10 cellular contexts compared by ENCODE assay signal in genomic region chr5:149831492-149831891, GRCh38.
DNase-seq lines count a peak whose midpoint lies in the region; ATAC-seq and TF ChIP-seq lines count a peak whose summit lies in the region.
"Had no signal": no experiment of that assay in that cellular context is flagged by ENCODE, and none has a peak within 500 bp of the region (broad histone marks: within the 10 kb centered on the region; RNA-seq: fewer than 3 reads in every experiment).

No MANE protein-coding gene starts in this region.

- no peak for TF ChIP-seq POLR2A in spleen (IDR thresholded peaks at IDR 0.05)

- H3K36me3 Mint-ChIP-seq in CD8-positive, alpha-beta T cell = peaks cover 60% of the 10 kb centered on the region

- no peak overlapping the region for H3K4me3 ChIP-seq in spleen
- H3K4me3 ChIP-seq in CD8-positive, alpha-beta T cell (ENCODE audit: low read depth, low read length) = no peak overlapping the region
- H3K4me3 ChIP-seq: cardiac muscle cell had no signal

- H3K9me3 Mint-ChIP-seq in CD8-positive, alpha-beta T cell = no peaks in the 10 kb centered on the region

- intact Hi-C loops in spleen (cut with DNase I; ENCODE audit: low total_unique reads) = no loop called here
- intact Hi-C loops in CD8-positive, alpha-beta T cell (cut with DNase I, micrococcal nuclease) = no loop called here

- no peak for TF ChIP-seq CTCF in spleen (IDR thresholded peaks at IDR 0.05 in 8 of 11, conservative IDR thresholded peaks at IDR 0.05 in 3 of 11)
- TF ChIP-seq CTCF in CD8-positive, alpha-beta T cell (IDR thresholded peaks at IDR 0.05) = no peak

- peak; percentile 78 for ATAC-seq in GM18867 (IDR thresholded peaks at IDR 0.05; ENCODE audit: unreplicated experiment)
- ATAC-seq in HG02763 (IDR thresholded peaks at IDR 0.05; ENCODE audit: unreplicated experiment) = peak; percentile 86
- no peak for ATAC-seq in CD8-positive, alpha-beta T cell

- H3K36me3 ChIP-seq in spleen = peaks cover 0 to 67% (median 6%) of the 10 kb centered on the region in 6 donors
- peaks cover 5% of the 10 kb centered on the region for H3K36me3 ChIP-seq in CD8-positive, alpha-beta T cell (ENCODE audit: insufficient read depth, low read length)

- peaks cover 0 to 8% (median 2%) of the 10 kb centered on the region in 6 donors for H3K4me1 ChIP-seq in spleen
- H3K4me1 ChIP-seq in CD8-positive, alpha-beta T cell (ENCODE audit: insufficient read depth, low read length) = no peaks in the 10 kb centered on the region

- no peaks in the 10 kb centered on the region for H3K27me3 ChIP-seq in spleen (replicated peaks in 1 of 7)
- no peaks in the 10 kb centered on the region for H3K27me3 ChIP-seq in CD8-positive, alpha-beta T cell (ENCODE audit: insufficient read depth, low read length)
- H3K27me3 ChIP-seq: cardiac muscle cell had no signal

- peaks cover 2% of the 10 kb centered on the region for H3K4me1 Mint-ChIP-seq in CD8-positive, alpha-beta T cell (ENCODE audit: low read depth)

- H3K4me3 Mint-ChIP-seq in CD8-positive, alpha-beta T cell = no peak overlapping the region

- no peak overlapping the region for H3K27ac ChIP-seq in spleen
- no peak overlapping the region for H3K27ac ChIP-seq in CD8-positive, alpha-beta T cell (ENCODE audit: low read depth, low read length)
- H3K27ac ChIP-seq: cardiac muscle cell, parathyroid adenoma had no signal

- DNase-seq in activated CD4-positive, CD25-positive, alpha-beta regulatory T cell treated with anti-CD3 and anti-CD28 coated beads, Interleukin-2, amount 50 U/mL, for 72 hours = peak; percentile 45
- peak; percentile 27 for DNase-seq in spleen
- no peak for DNase-seq in anterior cingulate cortex (lab: John Stamatoyannopoulos, UW)
- no peak for DNase-seq in globus pallidus (ENCODE audit: low spot score)
- DNase-seq in CD8-positive, alpha-beta T cell = no peak
- DNase-seq in NCI-H146 treated with DMSO at 0.1 percent for 48 hours (lab: John Stamatoyannopoulos, UW; ENCODE audit: unreplicated experiment) = no peak

- WGBS in spleen, 5 donors = 61 to 81% (median 69%) methylated on average over 5 of the region's 5 CpGs

- no peaks in the 10 kb centered on the region for H3K27me3 Mint-ChIP-seq in CD8-positive, alpha-beta T cell (ENCODE audit: low read depth)

- CTCF ChIA-PET in CD8-positive, alpha-beta T cell (lab: Charles Lee) = interaction anchor here (1.0 to 17.3 kb wide), 8 partner anchors 9 to 191 kb away, joined by 3 to 368 read pairs (median 20); no protein-coding TSS in a partner anchor

- no peak overlapping the region for H3K27ac Mint-ChIP-seq in CD8-positive, alpha-beta T cell

- H3K9me3 ChIP-seq in spleen = no peaks in the 10 kb centered on the region
- no peaks in the 10 kb centered on the region for H3K9me3 ChIP-seq in CD8-positive, alpha-beta T cell (ENCODE audit: low read length)

- POLR2A ChIA-PET in CD8-positive, alpha-beta T cell (lab: Charles Lee) = no interaction called here

Comparison
In these comparisons a context has a peak if more than half of its experiments do, and no peak if none do; other contexts are left out.
1. DNase-seq: peak in activated CD4-positive, CD25-positive, alpha-beta regulatory T cell treated with anti-CD3 and anti-CD28 coated beads, Interleukin-2, amount 50 U/mL, for 72 hours (single experiment) and spleen (single experiment); none in anterior cingulate cortex (0 of 58), globus pallidus (single experiment), CD8-positive, alpha-beta T cell (0 of 7) and NCI-H146 treated with DMSO at 0.1 percent for 48 hours (single experiment).